In the genomic region with DNA sequence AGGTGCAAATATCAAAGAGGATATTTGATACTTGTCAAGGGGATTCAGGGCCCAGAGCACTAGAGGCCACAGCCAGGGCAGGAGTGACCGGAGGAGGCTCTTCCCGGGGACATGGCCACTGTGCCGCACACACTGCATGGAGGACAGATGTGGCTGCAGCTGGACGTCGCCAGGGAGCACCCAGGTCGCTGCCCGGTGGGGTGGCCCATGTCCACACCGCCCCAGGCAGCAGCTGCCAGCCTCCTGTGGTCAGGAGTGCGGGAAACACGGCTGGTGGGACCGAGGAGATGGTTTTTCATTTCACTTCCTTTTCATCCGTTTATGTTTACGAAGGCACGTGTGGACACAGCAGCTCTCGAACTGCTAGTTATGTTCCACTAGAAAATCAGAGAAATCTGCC, we compare ENCODE assay signal across 1 cellular context.
A peak's percentile ranks its signal among the peaks of the same experiment; 100 is the strongest.
TF ChIP-seq lines count a peak whose summit lies in the region.

No MANE protein-coding gene starts in this region.

TF ChIP-seq in K562, 482 proteins besides CTCF, POLR2A, EP300 and RAD21:
- TF ChIP-seq FOXA1 (IDR thresholded peaks at IDR 0.05; ENCODE audit: borderline replicate concordance) (no peak), POLR2G (IDR thresholded peaks at IDR 0.05; ENCODE audit: low read depth, low read length) (peak; percentile 40; the same call in 1 of the 2 replicates)
